In the genomic region with DNA sequence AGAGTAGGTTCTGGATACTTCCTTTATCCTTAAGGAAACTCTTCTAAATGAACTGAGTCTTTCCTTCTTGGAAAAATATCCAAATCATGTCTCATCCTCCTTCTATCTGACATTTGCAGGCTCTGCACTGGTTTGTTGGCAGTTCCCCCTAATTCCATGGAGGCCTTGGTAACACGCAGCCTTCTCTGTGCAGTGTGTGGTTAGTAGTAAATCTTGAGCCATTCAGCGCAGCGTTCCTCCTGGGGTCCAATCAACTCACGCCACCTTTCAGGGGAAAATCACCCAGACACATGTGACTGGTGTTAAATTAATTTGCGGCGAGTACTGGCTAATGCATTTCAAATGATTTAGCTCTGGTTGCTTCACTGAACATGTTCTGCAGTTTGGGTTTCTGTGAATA, we compare ENCODE assay signal across 17 cellular contexts. TPM values are rescaled to one million over a fixed set of nuclear protein-coding genes. Genes with fewer than 3 reads are reported as not detected.
DNase-seq lines count a peak whose midpoint lies in the region; ATAC-seq and TF ChIP-seq lines count a peak whose summit lies in the region.
"Had no signal": no experiment of that assay in that cellular context is flagged by ENCODE, and none has a peak within 500 bp of the region (broad histone marks: within the 10 kb centered on the region; RNA-seq: fewer than 3 reads in every experiment).

No MANE protein-coding gene starts in this region.

- intact Hi-C loops in activated CD4-positive, alpha-beta T cell treated with anti-CD3 and anti-CD28 coated beads, Interleukin-2, amount 10 ng/mL, durations not matched to agents 24 days and 14 days (cut with micrococcal nuclease): no loop called here

- H3K4me1 Mint-ChIP-seq in brain (peaks cover 19% of the 10 kb centered on the region), nephron (peaks cover 45% of the 10 kb centered on the region)
- H3K4me1 Mint-ChIP-seq in stimulated activated memory B cell treated with anti-CD40 and anti-IgM and Interleukin-4, amounts not matched to agents 10 μg/mL and 1 μg/mL and 100 μg/mL, for 72 hours: no peaks in the 10 kb centered on the region
- no peaks in the 10 kb centered on the region for H3K4me1 Mint-ChIP-seq in activated CD4-positive, alpha-beta T cell treated with anti-CD3 and anti-CD28 coated beads, Interleukin-2, amount 10 ng/mL, durations not matched to agents 24 days and 14 days

- TF ChIP-seq CTCF in brain (conservative IDR thresholded peaks at IDR 0.05) (no peak), nephron (IDR thresholded peaks at IDR 0.05; ENCODE audit: unreplicated experiment in 3 of 3) (no peak), GM10266 (IDR thresholded peaks at IDR 0.05; ENCODE audit: control insufficient read depth, insufficient read depth, low read depth, missing control alignments) (no peak)

- H3K4me3 Mint-ChIP-seq in brain (no peak overlapping the region), nephron (peak overlapping the region in 1 of 3 experiments; percentile 4)
- no peak overlapping the region for H3K4me3 Mint-ChIP-seq in stimulated activated memory B cell treated with anti-CD40 and anti-IgM and Interleukin-4, amounts not matched to agents 10 μg/mL and 1 μg/mL and 100 μg/mL, for 72 hours
- no peak overlapping the region for H3K4me3 Mint-ChIP-seq in activated CD4-positive, alpha-beta T cell treated with anti-CD3 and anti-CD28 coated beads, Interleukin-2, amount 10 ng/mL, durations not matched to agents 24 days and 14 days
- H3K4me3 Mint-ChIP-seq: CD4-positive, alpha-beta T cell had no signal

- H3K36me3 Mint-ChIP-seq in brain: no peaks in the 10 kb centered on the region
- no peaks in the 10 kb centered on the region for H3K36me3 Mint-ChIP-seq in nephron (ENCODE audit: low read depth)
- no peaks in the 10 kb centered on the region for H3K36me3 Mint-ChIP-seq in stimulated activated memory B cell treated with anti-CD40 and anti-IgM and Interleukin-4, amounts not matched to agents 10 μg/mL and 1 μg/mL and 100 μg/mL, for 72 hours
- no peaks in the 10 kb centered on the region for H3K36me3 Mint-ChIP-seq in activated CD4-positive, alpha-beta T cell treated with anti-CD3 and anti-CD28 coated beads, Interleukin-2, amount 10 ng/mL, durations not matched to agents 24 days and 14 days (ENCODE audit: low read depth)

- H3K27ac Mint-ChIP-seq in brain: peak overlapping the region in 3 of 5 experiments; percentile 28 to 50 (median 42)
- peak overlapping the region; percentile 26 to 87 (median 79) for H3K27ac Mint-ChIP-seq in nephron
- H3K27ac Mint-ChIP-seq in stimulated activated memory B cell treated with anti-CD40 and anti-IgM and Interleukin-4, amounts not matched to agents 10 μg/mL and 1 μg/mL and 100 μg/mL, for 72 hours: no peak overlapping the region
- H3K27ac Mint-ChIP-seq in activated CD4-positive, alpha-beta T cell treated with anti-CD3 and anti-CD28 coated beads, Interleukin-2, amount 10 ng/mL, durations not matched to agents 24 days and 14 days: no peak overlapping the region
- H3K27ac Mint-ChIP-seq: CD4-positive, alpha-beta T cell had no signal

- DNase-seq in GM04503 (ENCODE audit: low read depth): peak; percentile 73
- no peak for DNase-seq in GM10266 (ENCODE audit: extremely low spot score)
- DNase-seq in activated CD4-positive, alpha-beta T cell treated with anti-CD3 and anti-CD28 coated beads, Interleukin-2, amount 10 ng/mL, durations not matched to agents 24 days and 14 days: no peak
- DNase-seq in HuH-7 (ENCODE audit: low spot score): no peak
- DNase-seq: BE2C; CD4-positive, alpha-beta T cell; GOT3; NCI-H1048; NCI-H1436 treated with DMSO at 0.1 percent for 48 hours; NCI-H2081 treated with DMSO at 0.1 percent for 48 hours; NCI-H2227 treated with DMSO at 0.1 percent for 48 hours; NCI-H524 treated with DMSO at 0.1 percent for 48 hours had no signal

- H3K9me3 Mint-ChIP-seq in brain: no peaks in the 10 kb centered on the region
- no peaks in the 10 kb centered on the region for H3K9me3 Mint-ChIP-seq in nephron
- no peaks in the 10 kb centered on the region for H3K9me3 Mint-ChIP-seq in stimulated activated memory B cell treated with anti-CD40 and anti-IgM and Interleukin-4, amounts not matched to agents 10 μg/mL and 1 μg/mL and 100 μg/mL, for 72 hours
- H3K9me3 Mint-ChIP-seq in activated CD4-positive, alpha-beta T cell treated with anti-CD3 and anti-CD28 coated beads, Interleukin-2, amount 10 ng/mL, durations not matched to agents 24 days and 14 days: no peaks in the 10 kb centered on the region
- H3K9me3 Mint-ChIP-seq: CD4-positive, alpha-beta T cell had no signal

- H3K27me3 Mint-ChIP-seq in brain (peaks cover 3% of the 10 kb centered on the region), nephron (ENCODE audit: low read depth) (peaks cover 14% of the 10 kb centered on the region)
- H3K27me3 Mint-ChIP-seq in stimulated activated memory B cell treated with anti-CD40 and anti-IgM and Interleukin-4, amounts not matched to agents 10 μg/mL and 1 μg/mL and 100 μg/mL, for 72 hours: peaks cover 19% of the 10 kb centered on the region
- no peaks in the 10 kb centered on the region for H3K27me3 Mint-ChIP-seq in activated CD4-positive, alpha-beta T cell treated with anti-CD3 and anti-CD28 coated beads, Interleukin-2, amount 10 ng/mL, durations not matched to agents 24 days and 14 days
- H3K27me3 Mint-ChIP-seq: CD4-positive, alpha-beta T cell had no signal

- no peak for ATAC-seq in stimulated activated memory B cell treated with anti-CD40 and anti-IgM and Interleukin-4, amounts not matched to agents 10 μg/mL and 1 μg/mL and 100 μg/mL, for 72 hours

RNA-seq across cellular contexts. Expression of a gene that starts 21.0 kb away (rescaled TPM):
- polyA plus RNA-seq in brain (ENCODE audit: insufficient read depth, low read depth, low replicate concordance): 2.2 TPM
- total RNA-seq in activated CD4-positive, alpha-beta T cell treated with anti-CD3 and anti-CD28 coated beads, Interleukin-2, amount 10 ng/mL, durations not matched to agents 24 days and 14 days: not detected in 2 replicates
- total RNA-seq: CD4-positive, alpha-beta T cell; MCF 10A; SK-MEL-5 had no signal

Comparison
In these comparisons a context has a peak if more than half of its experiments do, and no peak if none do; other contexts are left out.
1. H3K27ac Mint-ChIP-seq: peak in brain (3 of 5) and nephron (3 of 3); none in stimulated activated memory B cell treated with anti-CD40 and anti-IgM and Interleukin-4, amounts not matched to agents 10 μg/mL and 1 μg/mL and 100 μg/mL, for 72 hours (single experiment) and activated CD4-positive, alpha-beta T cell treated with anti-CD3 and anti-CD28 coated beads, Interleukin-2, amount 10 ng/mL, durations not matched to agents 24 days and 14 days (single experiment).